8 cellular contexts compared by ENCODE assay signal in genomic region chr7:149598721-149599308, GRCh38.
DNase-seq lines count a peak whose midpoint lies in the region; ATAC-seq, FAIRE-seq and TF ChIP-seq lines count a peak whose summit lies in the region.

No MANE protein-coding gene starts in this region.

- FAIRE-seq in A549 (lab: Jason Lieb, UNC) (no peak), HepG2 (lab: Jason Lieb, UNC) (peak; percentile 36)

- TF ChIP-seq CTCF in A549 (IDR thresholded peaks at IDR 0.05), result 0 out of 3 replicates have a peak, but pooled peaks have one; percentile 15
- peak; percentile 52 for TF ChIP-seq CTCF in GM10248 (IDR thresholded peaks at IDR 0.05; ENCODE audit: control extremely low read depth, extremely low read depth, low read depth, missing control alignments)
- TF ChIP-seq CTCF in body of pancreas (IDR thresholded peaks at IDR 0.05), result peak in 4 of 7 experiments; percentile 18 to 28 (median 24)
- peak; percentile 44 for TF ChIP-seq CTCF in HepG2 (CRISPR knock-in tag; IDR thresholded peaks at IDR 0.05)

- no peak for TF ChIP-seq POLR2A in A549 (IDR thresholded peaks at IDR 0.05; ENCODE audit: low read length)
- TF ChIP-seq POLR2A in body of pancreas (IDR thresholded peaks at IDR 0.05), result no peak
- no peak for TF ChIP-seq POLR2A in HepG2 (IDR thresholded peaks at IDR 0.05; ENCODE audit: insufficient read depth in 1 of 2, low read depth in 2 of 2, low read length in 2 of 2)

- H3K9me3 ChIP-seq in A549 (no peaks in the 10 kb centered on the region), body of pancreas (no peaks in the 10 kb centered on the region), HepG2 (ENCODE audit: low read length) (no peaks in the 10 kb centered on the region)

- in situ Hi-C loops in HepG2 (cut with HindIII; ENCODE audit: extremely low pct_ligation_motif_present, low pct_unique_long_range_greater_than_20kb), result no loop called here

- H3K4me3 ChIP-seq in A549 (no peak overlapping the region), body of pancreas (no peak overlapping the region), HepG2 (replicated peaks in 1 of 3; ENCODE audit: insufficient read depth in 1 of 3, low read depth in 2 of 3, low read length in 3 of 3) (no peak overlapping the region)

- peaks cover 3 to 7% of the 10 kb centered on the region in 2 donors for H3K36me3 ChIP-seq in body of pancreas (replicated peaks in 1 of 2; ENCODE audit: insufficient read depth in 1 of 2, low read depth in 2 of 2)
- H3K36me3 ChIP-seq in HepG2 (replicated peaks in 1 of 2; ENCODE audit: control insufficient read depth in 1 of 2, insufficient read depth in 2 of 2, low read length in 2 of 2), result peaks cover 15 to 55% of the 10 kb centered on the region in 2 experiments; a peak in 4 of 5 replicates

- no TSS peak for BruUV-seq in HepG2 (replicated peaks; lab: Mats Ljungman, UMichigan)

- WGBS in A549 (ENCODE audit: missing lambda C conversion rate), result 85% methylated on average over 1 of the region's 1 CpG
- WGBS in body of pancreas, 2 donors, result 78 to 100% methylated on average over 1 of the region's 1 CpG
- WGBS in HepG2 (ENCODE audit: low lambda C conversion rate), result 100% methylated on average over 1 of the region's 1 CpG

- DNase-seq in A549 (ENCODE audit: low read depth in 1 of 2, low spot score in 1 of 2) (peak; percentile 35 to 45), GM10248 (ENCODE audit: extremely low spot score) (peak; percentile 44), LHCN-M2 (ENCODE audit: low read depth) (peak; percentile 39), body of pancreas (peak in 2 of 4 donors; percentile 17 to 21), HepG2 (ENCODE audit: low spot score) (peak; percentile 7), GF-D8 (lab: John Stamatoyannopoulos, UW) (no peak)
- no peak for DNase-seq in central memory CD4-positive, alpha-beta T cell

- H3K4me1 ChIP-seq in A549 (no peaks in the 10 kb centered on the region), body of pancreas (no peaks in the 10 kb centered on the region), HepG2 (ENCODE audit: insufficient read depth, low read length) (no peaks in the 10 kb centered on the region)

- POLR2A ChIA-PET in A549 (lab: Yijun Ruan, JAX) (no interaction called here), GM10248 (lab: Yijun Ruan, JAX) (interaction anchor here (1.4 kb wide), 1 partner anchor 24 kb away, joined by 4 read pairs; no protein-coding TSS in a partner anchor), HepG2 (lab: Yijun Ruan, JAX) (interaction anchor here (0.8 kb wide), 1 partner anchor 27 kb away, joined by 5 read pairs; no protein-coding TSS in a partner anchor)

- TF ChIP-seq EP300 in A549 (IDR thresholded peaks at IDR 0.05), result no peak
- no peak for TF ChIP-seq EP300 in HepG2 (IDR thresholded peaks at IDR 0.05; ENCODE audit: low read depth in 2 of 2, low read length in 2 of 2)
- TF ChIP-seq EP300 in HepG2 (CRISPR knock-in tag; IDR thresholded peaks at IDR 0.05; ENCODE audit: borderline replicate concordance), result no peak

- ATAC-seq in A549 (peak; percentile 83 to 87), body of pancreas (peak; percentile 24), HepG2 (peak; percentile 84), HG03460 (IDR thresholded peaks at IDR 0.05; ENCODE audit: unreplicated experiment) (no peak)

- no peaks in the 10 kb centered on the region for H4K20me1 ChIP-seq in HepG2 (ENCODE audit: insufficient read depth, low read length)

- CTCF ChIA-PET in A549 (lab: Yijun Ruan, JAX), result interaction anchor here (0.7 to 1.2 kb wide), 3 partner anchors 9 to 145 kb away, joined by 3 read pairs; no protein-coding TSS in a partner anchor
- CTCF ChIA-PET in GM10248 (lab: Yijun Ruan, JAX), result interaction anchor here (0.7 to 2.6 kb wide), 15 partner anchors 8 to 180 kb away, joined by 3 to 17 read pairs (median 4); partner anchors contain the start of gene ZNF777
- CTCF ChIA-PET in HepG2 (lab: Yijun Ruan, JAX; ENCODE audit: low intra/inter-chr PET ratio, low total read pairs), result no interaction called here

- no peak overlapping the region for H3K27ac ChIP-seq in A549
- no peak overlapping the region for H3K27ac ChIP-seq in body of pancreas
- no peak overlapping the region for H3K27ac ChIP-seq in HepG2 (ENCODE audit: extremely low read length, insufficient read depth, low read length)

- H3K79me2 ChIP-seq in HepG2 (ENCODE audit: insufficient read depth, low read length), result no peaks in the 10 kb centered on the region

- H3K4me2 ChIP-seq in A549, result no peak overlapping the region
- H3K4me2 ChIP-seq in HepG2 (ENCODE audit: low read depth, low read length), result no peak overlapping the region

- H3K27me3 ChIP-seq in body of pancreas, result no peaks in the 10 kb centered on the region
- no peaks in the 10 kb centered on the region for H3K27me3 ChIP-seq in HepG2 (ENCODE audit: control insufficient read depth in 1 of 2, insufficient read depth in 2 of 2, low read length in 2 of 2)

- intact Hi-C loops in body of pancreas (cut with DNase I), result no loop called here
- intact Hi-C loops in HepG2 (cut with micrococcal nuclease; ENCODE audit: unreplicated experiment), result loop anchor here (2.0 kb wide), 1 partner anchor 14 kb away; no protein-coding TSS in a partner anchor

- TF ChIP-seq RAD21 in A549 (conservative IDR thresholded peaks at IDR 0.05 in 1 of 2, IDR thresholded peaks at IDR 0.05 in 1 of 2), result peak; percentile 30 to 43; a peak in 2 of 5 replicates
- no peak for TF ChIP-seq RAD21 in HepG2 (CRISPR knock-in tag; IDR thresholded peaks at IDR 0.05)

- H2AFZ ChIP-seq in HepG2 (ENCODE audit: low read length), result no peak overlapping the region

- H3K9ac ChIP-seq in HepG2 (ENCODE audit: insufficient read depth, low read depth, low read length), result no peak overlapping the region

TF ChIP-seq in A549, 52 proteins besides CTCF, POLR2A, EP300 and RAD21 (continues in another document):
- no peak for TF ChIP-seq REST (IDR thresholded peaks at IDR 0.05)
- TF ChIP-seq RARB (CRISPR knock-in tag; IDR thresholded peaks at IDR 0.05), result no peak
- no peak for TF ChIP-seq USF2 (IDR thresholded peaks at IDR 0.05)

TF ChIP-seq in HepG2, 621 proteins besides CTCF, POLR2A, EP300 and RAD21:
- TF ChIP-seq ZNF180 (CRISPR knock-in tag; IDR thresholded peaks at IDR 0.05; ENCODE audit: borderline replicate concordance, low read depth) (no peak), ZKSCAN1 (IDR thresholded peaks at IDR 0.05; ENCODE audit: low read length) (0 out of 2 replicates have a peak, but pooled peaks have one; percentile 45), ZC3H4 (CRISPR knock-in tag; IDR thresholded peaks at IDR 0.05; ENCODE audit: borderline replicate concordance) (no peak), KMT2A (CRISPR knock-in tag; IDR thresholded peaks at IDR 0.05) (no peak), JUNB (CRISPR knock-in tag; IDR thresholded peaks at IDR 0.05; ENCODE audit: borderline replicate concordance) (no peak), SMAD1 (CRISPR knock-in tag; IDR thresholded peaks at IDR 0.05; ENCODE audit: borderline replicate concordance, low read depth) (no peak), CEBPB (IDR thresholded peaks at IDR 0.05; ENCODE audit: borderline replicate concordance, low read depth, low read length) (no peak), MTF1 (CRISPR knock-in tag; IDR thresholded peaks at IDR 0.05) (no peak), STAG1 (CRISPR knock-in tag; IDR thresholded peaks at IDR 0.05) (peak; percentile 54), ZNF260 (CRISPR knock-in tag; IDR thresholded peaks at IDR 0.05; ENCODE audit: borderline replicate concordance, low read depth) (no peak), ZNF761 (CRISPR knock-in tag; conservative IDR thresholded peaks at IDR 0.05) (no peak)

Comparison
In these comparisons a context has a peak if more than half of its experiments do, and no peak if none do; other contexts are left out.
1. DNase-seq: peak in A549 (2 of 2), GM10248 (single experiment), LHCN-M2 (single experiment) and HepG2 (single experiment); none in central memory CD4-positive, alpha-beta T cell (single experiment) and GF-D8 (single experiment).
2. Of the 38 proteins assayed by ChIP-seq in both HepG2 and A549: peak only in HepG2: none; only in A549: RAD21; in both: CTCF; in neither: 36.
3. Peak in every context shown above with its lines, with median percentiles within 50 percentile points of each other: CTCF ChIP-seq.